In genomic region chr2:162050513-162050961, GRCh38 we compare ENCODE assay signal across 15 cellular contexts.
"Had no signal": no experiment of that assay in that cellular context is flagged by ENCODE, and none has a peak within 500 bp of the region (broad histone marks: within the 10 kb centered on the region; RNA-seq: fewer than 3 reads in every experiment).

No MANE protein-coding gene starts in this region.

- H3K9me3 Mint-ChIP-seq: activated T-helper 2 cell treated with anti-CD3 and anti-CD28 coated beads, Interferon-gamma antibody, Interleukin-2, Interleukin-4, amounts not matched to agents 10 μg/mL and 5 μg/mL and 100 μg/mL, durations not matched to agents 14 hours and 24 hours and 36 hours; natural killer cell; T-cell had no signal

- ATAC-seq: gastrocnemius medialis, natural killer cell, T-cell had no signal

- DNase-seq: activated naive CD4-positive, alpha-beta T cell treated with anti-CD3 and anti-CD28 coated beads, Interleukin-2, amount 10 ng/mL, durations not matched to agents 7 days and 5 days; activated T-cell treated with anti-CD3 and anti-CD28 coated beads for 4 hours; brain microvascular endothelial cell; gastrocnemius medialis; natural killer cell; occipital lobe; stimulated activated CD4-positive, alpha-beta T cell treated with anti-CD3 and anti-CD28 coated beads, Interleukin-4, amount 100 ng/mL, for 4 hours; stomach; T-cell; T1000; tibial artery had no signal

- H3K4me2 ChIP-seq: hepatocyte had no signal

- H3K36me3 ChIP-seq: brain microvascular endothelial cell, gastrocnemius medialis, stomach, tibial artery, vagina had no signal

- H3K27me3 Mint-ChIP-seq: activated naive CD4-positive, alpha-beta T cell treated with anti-CD3 and anti-CD28 coated beads, Interleukin-2, amount 10 ng/mL, durations not matched to agents 7 days and 5 days; T-cell had no signal

- H3K4me3 ChIP-seq: gastrocnemius medialis, hepatocyte, SK-N-MC, stomach, tibial artery, vagina had no signal

- H3K4me1 Mint-ChIP-seq: natural killer cell had no signal

- H3K27ac ChIP-seq: brain microvascular endothelial cell, gastrocnemius medialis, hepatocyte, SK-N-MC, stomach, tibial artery, vagina had no signal

- H3K4me3 Mint-ChIP-seq: activated naive CD4-positive, alpha-beta T cell treated with anti-CD3 and anti-CD28 coated beads, Interleukin-2, amount 10 ng/mL, durations not matched to agents 7 days and 5 days; natural killer cell; T-cell had no signal

- H3K4me1 ChIP-seq: gastrocnemius medialis, stomach, tibial artery had no signal

- H3K9me3 ChIP-seq: gastrocnemius medialis, stomach, tibial artery, vagina had no signal

- H3K27me3 ChIP-seq: brain microvascular endothelial cell, gastrocnemius medialis, hepatocyte, stomach, vagina had no signal

- H3K27ac Mint-ChIP-seq: activated naive CD4-positive, alpha-beta T cell treated with anti-CD3 and anti-CD28 coated beads, Interleukin-2, amount 10 ng/mL, durations not matched to agents 7 days and 5 days; activated T-helper 2 cell treated with anti-CD3 and anti-CD28 coated beads, Interferon-gamma antibody, Interleukin-2, Interleukin-4, amounts not matched to agents 10 μg/mL and 5 μg/mL and 100 μg/mL, durations not matched to agents 14 hours and 24 hours and 36 hours; natural killer cell; T-cell had no signal

- H2AFZ ChIP-seq: hepatocyte had no signal

- H3K36me3 Mint-ChIP-seq: natural killer cell had no signal
